21 cellular contexts compared by ENCODE assay signal in the genomic region with DNA sequence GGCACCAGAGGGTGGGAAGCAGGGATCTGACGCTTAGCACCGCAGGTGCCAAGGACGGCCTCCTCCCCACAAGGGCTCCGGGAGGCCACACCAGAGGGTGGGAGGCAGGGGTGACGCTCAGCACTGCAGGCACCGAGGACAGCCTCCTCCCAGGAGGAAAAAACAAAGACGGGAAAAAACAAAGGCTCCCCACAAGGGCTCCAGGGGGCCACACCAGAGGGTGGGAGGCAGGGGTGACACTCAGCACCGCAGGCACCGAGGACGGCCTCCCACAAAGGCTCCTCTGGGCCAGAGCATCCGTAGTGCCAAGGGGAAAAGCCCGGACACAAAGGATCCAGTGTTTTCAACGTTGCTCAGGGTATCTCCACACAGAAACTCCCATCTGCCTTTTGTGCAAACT. TPM values are rescaled to one million over a fixed set of nuclear protein-coding genes. Genes with fewer than 3 reads are reported as not detected.
A peak's percentile ranks its signal among the peaks of the same experiment; 100 is the strongest.
DNase-seq lines count a peak whose midpoint lies in the region; ATAC-seq and TF ChIP-seq lines count a peak whose summit lies in the region.
"Had no signal": no experiment of that assay in that cellular context is flagged by ENCODE, and none has a peak within 500 bp of the region (broad histone marks: within the 10 kb centered on the region; RNA-seq: fewer than 3 reads in every experiment).

No MANE protein-coding gene starts in this region.

- H3K9me3 Mint-ChIP-seq in activated naive CD8-positive, alpha-beta T cell treated with anti-CD3 and anti-CD28 coated beads for 36 hours: no peaks in the 10 kb centered on the region
- H3K9me3 Mint-ChIP-seq: activated naive CD4-positive, alpha-beta T cell treated with anti-CD3 and anti-CD28 coated beads, Interleukin-2, amount 50 U/mL, for 72 hours; activated T-cell treated with anti-CD3 and anti-CD28 coated beads, Interleukin-2, amount 50 U/mL, for 24 hours; CD8-positive, alpha-beta memory T cell; stimulated activated naive B cell treated with anti-CD40 and anti-IgM and Interleukin-4, amounts not matched to agents 10 μg/mL and 1 μg/mL and 100 μg/mL, for 72 hours had no signal

- intact Hi-C loops in esophagus squamous epithelium (cut with DNase I): no loop called here

- H3K9me3 ChIP-seq in esophagus squamous epithelium (no peaks in the 10 kb centered on the region), muscle layer of duodenum (ENCODE audit: control insufficient read depth in 1 of 2, low read length in 2 of 2) (no peaks in the 10 kb centered on the region)
- H3K9me3 ChIP-seq: HAP-1, vagina had no signal

- H3K4me1 Mint-ChIP-seq in activated naive CD8-positive, alpha-beta T cell treated with anti-CD3 and anti-CD28 coated beads for 36 hours: peaks cover 5% of the 10 kb centered on the region
- H3K4me1 Mint-ChIP-seq: stimulated activated naive B cell treated with anti-CD40 and anti-IgM and Interleukin-4, amounts not matched to agents 10 μg/mL and 1 μg/mL and 100 μg/mL, for 72 hours had no signal

- DNase-seq in NCI-H1417 (lab: John Stamatoyannopoulos, UW) (peak in 2 of 3 experiments; percentile 72 to 73), esophagus squamous epithelium (lab: John Stamatoyannopoulos, UW) (no peak), substantia nigra (lab: John Stamatoyannopoulos, UW) (peak in 47 of 49 donors; percentile 42 to 87 (median 74)), NCI-H2171 (lab: John Stamatoyannopoulos, UW) (no peak), DMS79 treated with DMSO at 0.1 percent for 48 hours (lab: John Stamatoyannopoulos, UW) (no peak)
- DNase-seq in activated naive CD8-positive, alpha-beta T cell treated with anti-CD3 and anti-CD28 coated beads for 36 hours: no peak
- DNase-seq: activated CD4-positive, alpha-beta T cell treated with anti-CD3 and anti-CD28 coated beads, Interleukin-2, amount 50 U/mL, for 48 hours; activated T-cell treated with anti-CD3 and anti-CD28 coated beads, Interleukin-2, amount 50 U/mL, for 24 hours; CD8-positive, alpha-beta memory T cell; central memory CD4-positive, alpha-beta T cell; NCI-H1436 treated with DMSO at 0.1 percent for 48 hours; NCI-H345; NK-92 treated with Interleukin-12 subunit alpha and Interleukin-12 subunit beta, amount 100 ng/mL, for 24 hours; stimulated activated naive B cell treated with anti-CD40 and anti-IgM and Interleukin-4, amounts not matched to agents 10 μg/mL and 1 μg/mL and 100 μg/mL, for 72 hours had no signal

- H3K27me3 Mint-ChIP-seq in activated naive CD8-positive, alpha-beta T cell treated with anti-CD3 and anti-CD28 coated beads for 36 hours: peaks cover 25% of the 10 kb centered on the region

- H3K27ac ChIP-seq in esophagus squamous epithelium: peak overlapping the region in 3 of 4 donors; percentile 11 to 66 (median 58)
- peak overlapping the region; percentile 13 for H3K27ac ChIP-seq in muscle layer of duodenum (ENCODE audit: low read length)
- peak overlapping the region; percentile 96 for H3K27ac ChIP-seq in substantia nigra (ENCODE audit: low read depth, low read length, poor library complexity, severe bottlenecking)
- H3K27ac ChIP-seq: RWPE1, vagina had no signal

- H3K4me3 Mint-ChIP-seq in activated naive CD8-positive, alpha-beta T cell treated with anti-CD3 and anti-CD28 coated beads for 36 hours: no peak overlapping the region
- H3K4me3 Mint-ChIP-seq: activated T-cell treated with anti-CD3 and anti-CD28 coated beads, Interleukin-2, amount 50 U/mL, for 24 hours; CD8-positive, alpha-beta memory T cell; stimulated activated naive B cell treated with anti-CD40 and anti-IgM and Interleukin-4, amounts not matched to agents 10 μg/mL and 1 μg/mL and 100 μg/mL, for 72 hours had no signal

- ATAC-seq in HG03432 (IDR thresholded peaks at IDR 0.05; ENCODE audit: unreplicated experiment): no peak
- ATAC-seq: activated naive CD4-positive, alpha-beta T cell treated with anti-CD3 and anti-CD28 coated beads, Interleukin-2, amount 50 U/mL, for 72 hours; left lobe of liver; stimulated activated naive B cell treated with anti-CD40 and anti-IgM and Interleukin-4, amounts not matched to agents 10 μg/mL and 1 μg/mL and 100 μg/mL, for 72 hours had no signal

- 66 to 76% methylated on average over 10 to 13 of the region's 13 CpGs for WGBS in esophagus squamous epithelium, 2 donors

- H3K27ac Mint-ChIP-seq in activated naive CD8-positive, alpha-beta T cell treated with anti-CD3 and anti-CD28 coated beads for 36 hours: no peak overlapping the region
- H3K27ac Mint-ChIP-seq: activated naive CD4-positive, alpha-beta T cell treated with anti-CD3 and anti-CD28 coated beads, Interleukin-2, amount 50 U/mL, for 72 hours; activated T-cell treated with anti-CD3 and anti-CD28 coated beads, Interleukin-2, amount 50 U/mL, for 24 hours; CD8-positive, alpha-beta memory T cell; stimulated activated naive B cell treated with anti-CD40 and anti-IgM and Interleukin-4, amounts not matched to agents 10 μg/mL and 1 μg/mL and 100 μg/mL, for 72 hours had no signal

- H3K27me3 ChIP-seq in esophagus squamous epithelium: no peaks in the 10 kb centered on the region
- no peaks in the 10 kb centered on the region for H3K27me3 ChIP-seq in muscle layer of duodenum (ENCODE audit: low read depth, low read length)
- H3K27me3 ChIP-seq: vagina had no signal

- H3K36me3 ChIP-seq in esophagus squamous epithelium (no peaks in the 10 kb centered on the region), muscle layer of duodenum (ENCODE audit: control insufficient read depth in 1 of 2, insufficient read depth in 2 of 2, low read length in 2 of 2) (no peaks in the 10 kb centered on the region)
- H3K36me3 ChIP-seq: HAP-1, vagina had no signal

- TF ChIP-seq CTCF in esophagus squamous epithelium (IDR thresholded peaks at IDR 0.05): no peak

- H3K4me3 ChIP-seq in esophagus squamous epithelium (no peak overlapping the region), muscle layer of duodenum (ENCODE audit: low read depth in 1 of 2, low read length in 2 of 2) (no peak overlapping the region)
- H3K4me3 ChIP-seq: HAP-1, vagina had no signal

- H3K36me3 Mint-ChIP-seq in activated naive CD8-positive, alpha-beta T cell treated with anti-CD3 and anti-CD28 coated beads for 36 hours: no peaks in the 10 kb centered on the region
- H3K36me3 Mint-ChIP-seq: activated naive CD4-positive, alpha-beta T cell treated with anti-CD3 and anti-CD28 coated beads, Interleukin-2, amount 50 U/mL, for 72 hours; CD8-positive, alpha-beta memory T cell; stimulated activated naive B cell treated with anti-CD40 and anti-IgM and Interleukin-4, amounts not matched to agents 10 μg/mL and 1 μg/mL and 100 μg/mL, for 72 hours had no signal

- TF ChIP-seq POLR2A in esophagus squamous epithelium (IDR thresholded peaks at IDR 0.05): no peak

- H3K4me1 ChIP-seq in esophagus squamous epithelium (peaks cover 0 to 62% (median 5%) of the 10 kb centered on the region in 3 donors), muscle layer of duodenum (ENCODE audit: control insufficient read depth in 1 of 2, insufficient read depth in 2 of 2, low read length in 2 of 2) (peaks cover 30 to 43% of the 10 kb centered on the region in 2 donors)

RNA-seq across cellular contexts. Expression of a gene that starts 25.6 kb away (rescaled TPM):
- total RNA-seq in esophagus squamous epithelium: 10 to 100 TPM in 1 of 4 donors, 1 to 10 TPM in 3; 2.4 to 14.9 (median 6.1) TPM
- total RNA-seq in activated naive CD8-positive, alpha-beta T cell treated with anti-CD3 and anti-CD28 coated beads for 36 hours: under 1 TPM; 0.22 to 0.54 TPM

Comparison
In these comparisons a context has a peak if more than half of its experiments do, and no peak if none do; other contexts are left out.
1. DNase-seq: peak in NCI-H1417 (2 of 3) and substantia nigra (47 of 49); none in esophagus squamous epithelium (single experiment), activated naive CD8-positive, alpha-beta T cell treated with anti-CD3 and anti-CD28 coated beads for 36 hours (single experiment), NCI-H2171 (single experiment) and DMS79 treated with DMSO at 0.1 percent for 48 hours (single experiment).
2. H3K27ac ChIP-seq: peak in every context shown above with its lines; median percentile 96 in substantia nigra; 58 in esophagus squamous epithelium; 13 in muscle layer of duodenum.